In the genomic region with DNA sequence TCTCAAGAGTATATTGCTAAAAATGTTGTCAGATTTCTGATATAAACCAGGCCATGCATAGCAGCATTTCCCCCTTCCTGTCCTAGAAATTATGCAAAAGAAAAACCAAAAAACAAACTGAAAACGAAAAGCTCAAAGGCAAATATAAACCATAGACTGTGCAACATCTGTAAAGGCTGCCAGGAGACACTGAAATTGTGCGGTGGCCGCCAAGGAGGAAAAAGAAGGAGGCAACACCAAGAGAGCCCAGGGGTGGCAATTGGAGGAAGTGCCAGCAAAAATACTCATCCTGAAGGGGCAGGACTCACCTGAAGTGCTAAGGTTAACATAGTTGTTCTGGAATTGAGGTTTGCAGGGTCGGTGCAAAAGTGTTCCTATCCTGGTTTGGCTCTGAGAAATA, we compare ENCODE assay signal across 27 cellular contexts.
"Had no signal": no experiment of that assay in that cellular context is flagged by ENCODE, and none has a peak within 500 bp of the region (broad histone marks: within the 10 kb centered on the region; RNA-seq: fewer than 3 reads in every experiment).

No MANE protein-coding gene starts in this region.

- H3K4me1 ChIP-seq: SJCRH30 had no signal

- H2AFZ ChIP-seq: PC-9 had no signal

- H3K9me3 Mint-ChIP-seq: T-cell had no signal

- H3K36me3 ChIP-seq: SJCRH30 had no signal

- H3K4me2 ChIP-seq: PC-9 had no signal

- ATAC-seq: Panc1, Right ventricle myocardium inferior, SK-N-SH treated with all-trans-retinoic acid at 6 μM for 48 hours, T-cell had no signal

- H3K36me3 Mint-ChIP-seq: T-cell had no signal

- H3K4me3 ChIP-seq: PC-9, SJCRH30, SK-N-MC had no signal

- H3K4me3 Mint-ChIP-seq: T-cell had no signal

- H3K27ac Mint-ChIP-seq: T-cell had no signal

- H3K27me3 ChIP-seq: SJCRH30 had no signal

- H3K4me1 Mint-ChIP-seq: T-cell had no signal

- FAIRE-seq: RCC 7860 had no signal

- H3K27ac ChIP-seq: PC-9, RWPE1, SJCRH30, SK-N-MC had no signal

- DNase-seq: Karpas-422, MM.1S, MV-4-11, NCI-H1092, NCI-H1105, NCI-H1417 treated with DMSO at 0.1 percent for 48 hours, NCI-H1436 treated with DMSO at 0.1 percent for 48 hours, NCI-H187 treated with DMSO at 0.1 percent for 48 hours, NCI-H2029, NCI-H2081, NCI-H226, NCI-H446 treated with DMSO at 0.1 percent for 48 hours, NCI-H510A, NCI-H526, NCI-H69, NCI-H748 treated with DMSO at 0.1 percent for 48 hours, PC-9, SHP77, SIG-M5, SJCRH30, T-cell had no signal

- H3K9me3 ChIP-seq: SJCRH30 had no signal
